In genomic region chr4:59825104-59825503, GRCh38 we compare ENCODE assay signal across 28 cellular contexts.
"Had no signal": no experiment of that assay in that cellular context is flagged by ENCODE, and none has a peak within 500 bp of the region (broad histone marks: within the 10 kb centered on the region; RNA-seq: fewer than 3 reads in every experiment).

No MANE protein-coding gene starts in this region.

- H3K4me1 Mint-ChIP-seq: natural killer cell; nephron; neural progenitor cell; stimulated activated effector memory CD8-positive, alpha-beta T cell treated with anti-CD3 and anti-CD28 coated beads, Interleukin-12 subunit alpha, Interleukin-12 subunit beta, amount 100 ng/mL, for 72 hours had no signal

- H2AFZ ChIP-seq: neural progenitor cell, parathyroid adenoma had no signal

- ATAC-seq: naive thymus-derived CD4-positive, alpha-beta T cell; natural killer cell; psoas muscle; right cardiac atrium; right lobe of liver; stimulated activated effector memory CD8-positive, alpha-beta T cell treated with anti-CD3 and anti-CD28 coated beads, Interleukin-12 subunit alpha, Interleukin-12 subunit beta, amount 100 ng/mL, for 72 hours; upper lobe of right lung had no signal

- FAIRE-seq: small intestine had no signal

- H3K4me1 ChIP-seq: neural progenitor cell, parathyroid adenoma, psoas muscle, right lobe of liver, sigmoid colon, stomach, thyroid gland, transverse colon, upper lobe of right lung, uterus had no signal

- H3K36me3 ChIP-seq: neural progenitor cell, ovary, right lobe of liver, sigmoid colon, stomach, thoracic aorta, thyroid gland, transverse colon, upper lobe of right lung, uterus had no signal

- H3K79me2 ChIP-seq: parathyroid adenoma had no signal

- H3K27ac ChIP-seq: neural progenitor cell, ovary, parathyroid adenoma, psoas muscle, right lobe of liver, sigmoid colon, stomach, thoracic aorta, thyroid gland, transverse colon, upper lobe of right lung, uterus had no signal

- H3K4me3 Mint-ChIP-seq: naive thymus-derived CD4-positive, alpha-beta T cell; natural killer cell; nephron; neural progenitor cell; stimulated activated effector memory CD8-positive, alpha-beta T cell treated with anti-CD3 and anti-CD28 coated beads, Interleukin-12 subunit alpha, Interleukin-12 subunit beta, amount 100 ng/mL, for 72 hours; stimulated activated naive CD8-positive, alpha-beta T cell treated with anti-CD3 and anti-CD28 coated beads, Interleukin-15, Interleukin-2, amounts not matched to agents 100 ng/mL and 50 ng/mL, for 24 hours; type B pancreatic cell had no signal

- H3K36me3 Mint-ChIP-seq: naive thymus-derived CD4-positive, alpha-beta T cell; natural killer cell; neural progenitor cell; stimulated activated effector memory CD8-positive, alpha-beta T cell treated with anti-CD3 and anti-CD28 coated beads, Interleukin-12 subunit alpha, Interleukin-12 subunit beta, amount 100 ng/mL, for 72 hours; type B pancreatic cell had no signal

- DNase-seq: naive thymus-derived CD4-positive, alpha-beta T cell; natural killer cell; occipital lobe; ovary; posterior cingulate gyrus; psoas muscle; right cardiac atrium; sigmoid colon; small intestine; stimulated activated CD4-positive, alpha-beta T cell treated with anti-CD3 and anti-CD28 coated beads, Interleukin-15, amount 100 ng/mL, for 24 hours; stimulated activated CD4-positive, alpha-beta T cell treated with anti-CD3 and anti-CD28 coated beads, Interleukin-2, amount 100 ng/mL, for 24 hours; stimulated activated CD4-positive, alpha-beta T cell treated with anti-CD3 and anti-CD28 coated beads, Interleukin-2, amount 100 ng/mL, for 48 hours; stimulated activated CD4-positive, alpha-beta T cell treated with anti-CD3 and anti-CD28 coated beads, Interleukin-4, amount 100 ng/mL, for 24 hours; stimulated activated naive CD4-positive, alpha-beta T cell treated with Interleukin-2 at 50 U/mL for 16 hours; stomach; thyroid gland; transverse colon; upper lobe of right lung; uterus had no signal

- H3K27ac Mint-ChIP-seq: naive thymus-derived CD4-positive, alpha-beta T cell; natural killer cell; nephron; neural progenitor cell; progenitor cell of endocrine pancreas; stimulated activated effector memory CD8-positive, alpha-beta T cell treated with anti-CD3 and anti-CD28 coated beads, Interleukin-12 subunit alpha, Interleukin-12 subunit beta, amount 100 ng/mL, for 72 hours; stimulated activated naive CD8-positive, alpha-beta T cell treated with anti-CD3 and anti-CD28 coated beads, Interleukin-15, Interleukin-2, amounts not matched to agents 100 ng/mL and 50 ng/mL, for 24 hours; type B pancreatic cell had no signal

- H3K9ac ChIP-seq: neural progenitor cell, parathyroid adenoma had no signal

- H3K27me3 Mint-ChIP-seq: naive thymus-derived CD4-positive, alpha-beta T cell; progenitor cell of endocrine pancreas; stimulated activated naive CD8-positive, alpha-beta T cell treated with anti-CD3 and anti-CD28 coated beads, Interleukin-15, Interleukin-2, amounts not matched to agents 100 ng/mL and 50 ng/mL, for 24 hours; type B pancreatic cell had no signal

- H3K9me3 ChIP-seq: ovary, psoas muscle, right lobe of liver, sigmoid colon, stomach, thoracic aorta, thyroid gland, transverse colon, upper lobe of right lung, uterus had no signal

- H3K27me3 ChIP-seq: neural progenitor cell, ovary, right lobe of liver, sigmoid colon, stomach, thyroid gland, transverse colon, upper lobe of right lung, uterus had no signal

- H3K9me3 Mint-ChIP-seq: nephron, neural progenitor cell, type B pancreatic cell had no signal

- H3K4me3 ChIP-seq: neural progenitor cell, ovary, psoas muscle, right lobe of liver, sigmoid colon, stomach, thoracic aorta, thyroid gland, transverse colon, upper lobe of right lung, uterus had no signal

- H3K4me2 ChIP-seq: neural progenitor cell had no signal
